ENCODE assay signal across 22 cellular contexts in genomic region chr10:3968727-3969126, GRCh38.
"Had no signal": no experiment of that assay in that cellular context is flagged by ENCODE, and none has a peak within 500 bp of the region (broad histone marks: within the 10 kb centered on the region; RNA-seq: fewer than 3 reads in every experiment).

No MANE protein-coding gene starts in this region.

- ATAC-seq: HepG2 had no signal

- DNase-seq: IMR-90, Karpas-422, KG1, MG63, NCI-H1092, NCI-H1105 treated with DMSO at 0.1 percent for 48 hours, NCI-H1436, NCI-H187, NCI-H2029, NCI-H2081 treated with DMSO at 0.1 percent for 48 hours, NCI-H2171, NCI-H226, NCI-H446, NCI-H510A, NCI-H524 treated with DMSO at 0.1 percent for 48 hours, NCI-H69, NCI-H774, Right ventricle myocardium superior, RPMI8226, SIG-M5 had no signal

- FAIRE-seq: HepG2, RCC 7860 had no signal
